In genomic region chr6:113584767-113585166, GRCh38 we compare ENCODE assay signal across 20 cellular contexts.
"Had no signal": no experiment of that assay in that cellular context is flagged by ENCODE, and none has a peak within 500 bp of the region (broad histone marks: within the 10 kb centered on the region; RNA-seq: fewer than 3 reads in every experiment).

No MANE protein-coding gene starts in this region.

- H3K36me3 Mint-ChIP-seq: mesothelial cell of epicardium had no signal

- H3K9me3 ChIP-seq: body of pancreas, lower lobe of right lung had no signal

- DNase-seq: activated CD4-positive, alpha-beta T cell treated with anti-CD3 and anti-CD28 coated beads, Interleukin-2, amount 10 ng/mL, durations not matched to agents 24 days and 14 days; activated CD4-positive, CD25-positive, alpha-beta regulatory T cell; activated CD8-positive, alpha-beta T cell treated with anti-CD3 and anti-CD28 coated beads for 36 hours; activated naive CD4-positive, alpha-beta T cell treated with anti-CD3 and anti-CD28 coated beads for 36 hours; activated T-cell treated with anti-CD3 and anti-CD28 coated beads, Interleukin-2, amount 50 U/mL, for 4 hours; body of pancreas; caudate nucleus; dorsolateral prefrontal cortex; foreskin keratinocyte; glutamatergic neuron; hippocampal formation; lower lobe of right lung; stimulated activated CD4-positive, alpha-beta T cell treated with anti-CD3 and anti-CD28 coated beads, Interleukin-12 subunit alpha, Interleukin-12 subunit beta, amount 100 ng/mL, for 4 hours; stimulated activated CD4-positive, alpha-beta T cell treated with anti-CD3 and anti-CD28 coated beads, Interleukin-1b, Interleukin-23, amount 100 ng/mL, for 48 hours; stimulated activated CD8-positive, alpha-beta memory T cell treated with anti-CD3 and anti-CD28 coated beads, Interleukin-4, amount 100 ng/mL, for 48 hours; stimulated activated naive CD4-positive, alpha-beta T cell; T-helper 9 cell had no signal

- H3K36me3 ChIP-seq: lower lobe of right lung had no signal

- H3K27me3 Mint-ChIP-seq: activated CD4-positive, alpha-beta T cell treated with anti-CD3 and anti-CD28 coated beads, Interleukin-2, amount 10 ng/mL, durations not matched to agents 24 days and 14 days had no signal

- H3K4me3 Mint-ChIP-seq: activated CD4-positive, alpha-beta T cell treated with anti-CD3 and anti-CD28 coated beads, Interleukin-2, amount 10 ng/mL, durations not matched to agents 24 days and 14 days; activated CD8-positive, alpha-beta T cell treated with anti-CD3 and anti-CD28 coated beads for 36 hours; activated naive CD4-positive, alpha-beta T cell treated with anti-CD3 and anti-CD28 coated beads for 36 hours; activated T-cell treated with anti-CD3 and anti-CD28 coated beads, Interleukin-2, amount 50 U/mL, for 4 hours; mesothelial cell of epicardium; nephron had no signal

- H3K9me3 Mint-ChIP-seq: activated CD4-positive, alpha-beta T cell treated with anti-CD3 and anti-CD28 coated beads, Interleukin-2, amount 10 ng/mL, durations not matched to agents 24 days and 14 days; activated CD8-positive, alpha-beta T cell treated with anti-CD3 and anti-CD28 coated beads for 36 hours; activated naive CD4-positive, alpha-beta T cell treated with anti-CD3 and anti-CD28 coated beads for 36 hours; activated T-cell treated with anti-CD3 and anti-CD28 coated beads, Interleukin-2, amount 50 U/mL, for 4 hours; mesothelial cell of epicardium; nephron had no signal

- H3K27me3 ChIP-seq: body of pancreas, foreskin keratinocyte had no signal

- ATAC-seq: activated CD8-positive, alpha-beta T cell treated with anti-CD3 and anti-CD28 coated beads for 36 hours; activated T-cell treated with anti-CD3 and anti-CD28 coated beads, Interleukin-2, amount 50 U/mL, for 4 hours; body of pancreas; foreskin keratinocyte; lower lobe of right lung had no signal

- H3K4me3 ChIP-seq: body of pancreas, dorsolateral prefrontal cortex, lower lobe of right lung had no signal

- H3K27ac Mint-ChIP-seq: activated CD4-positive, alpha-beta T cell treated with anti-CD3 and anti-CD28 coated beads, Interleukin-2, amount 10 ng/mL, durations not matched to agents 24 days and 14 days; activated CD8-positive, alpha-beta T cell treated with anti-CD3 and anti-CD28 coated beads for 36 hours; activated naive CD4-positive, alpha-beta T cell treated with anti-CD3 and anti-CD28 coated beads for 36 hours; mesothelial cell of epicardium; nephron had no signal

- H3K4me1 Mint-ChIP-seq: activated CD4-positive, alpha-beta T cell treated with anti-CD3 and anti-CD28 coated beads, Interleukin-2, amount 10 ng/mL, durations not matched to agents 24 days and 14 days had no signal

- H3K27ac ChIP-seq: body of pancreas, dorsolateral prefrontal cortex, epithelial cell of prostate, foreskin keratinocyte, lower lobe of right lung had no signal

- H3K4me1 ChIP-seq: body of pancreas, foreskin keratinocyte, lower lobe of right lung had no signal
